15 cellular contexts compared by ENCODE assay signal in the genomic region with DNA sequence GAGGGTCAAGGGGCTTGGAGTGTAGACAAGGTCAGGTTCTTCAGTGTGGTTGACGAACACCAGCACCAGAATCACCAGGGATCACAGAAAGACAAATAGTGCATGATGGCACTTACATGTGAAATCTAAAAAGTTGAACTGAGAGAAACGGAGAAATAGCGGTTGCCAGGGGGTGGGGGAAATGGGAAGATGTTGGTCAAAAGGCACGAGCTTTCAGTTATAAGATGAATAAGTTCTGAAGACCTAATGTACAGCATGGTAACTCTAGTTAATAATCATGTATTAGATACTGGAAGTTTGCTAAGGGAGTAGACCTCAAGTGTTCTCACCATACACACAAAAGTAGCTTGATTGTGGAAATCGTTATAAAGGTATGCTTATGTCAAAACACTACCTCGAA. TPM values are rescaled to one million over a fixed set of nuclear protein-coding genes. Genes with fewer than 3 reads are reported as not detected.
DNase-seq lines count a peak whose midpoint lies in the region; ATAC-seq and TF ChIP-seq lines count a peak whose summit lies in the region.
"Had no signal": no experiment of that assay in that cellular context is flagged by ENCODE, and none has a peak within 500 bp of the region (broad histone marks: within the 10 kb centered on the region; RNA-seq: fewer than 3 reads in every experiment).

No MANE protein-coding gene starts in this region.

- DNase-seq in DMS53 (lab: John Stamatoyannopoulos, UW) (no peak), amygdala (lab: John Stamatoyannopoulos, UW) (no peak), NCI-H2227 (lab: John Stamatoyannopoulos, UW; ENCODE audit: unreplicated experiment) (no peak), chondrocyte (ENCODE audit: low spot score) (no peak)
- DNase-seq: activated CD4-positive, alpha-beta T cell treated with anti-CD3 and anti-CD28 coated beads, Interleukin-2, amount 10 ng/mL, durations not matched to agents 24 days and 14 days; erythroblast; Karpas-422; NCI-H2081; spleen; upper lobe of right lung had no signal

- no peak overlapping the region for H3K4me3 Mint-ChIP-seq in chondrocyte (ENCODE audit: unreplicated experiment)
- H3K4me3 Mint-ChIP-seq: activated CD4-positive, alpha-beta T cell treated with anti-CD3 and anti-CD28 coated beads, Interleukin-2, amount 10 ng/mL, durations not matched to agents 24 days and 14 days had no signal

- no peak for TF ChIP-seq CTCF in chondrocyte (IDR thresholded peaks at IDR 0.05)

- H3K27me3 Mint-ChIP-seq in chondrocyte (ENCODE audit: low read depth): peaks cover 16% of the 10 kb centered on the region

- H3K9me3 Mint-ChIP-seq in chondrocyte (ENCODE audit: low read depth): no peaks in the 10 kb centered on the region
- H3K9me3 Mint-ChIP-seq: activated T-helper 2 cell treated with anti-CD3 and anti-CD28 coated beads, Interferon-gamma antibody, Interleukin-2, Interleukin-4, amounts not matched to agents 10 μg/mL and 5 μg/mL and 100 μg/mL, durations not matched to agents 14 hours and 24 hours and 36 hours had no signal

- H3K4me1 Mint-ChIP-seq in chondrocyte (ENCODE audit: low read depth): peaks cover 11% of the 10 kb centered on the region

- ATAC-seq in GM18498 (IDR thresholded peaks at IDR 0.05; ENCODE audit: unreplicated experiment): peak; percentile 79
- ATAC-seq in GM19455 (IDR thresholded peaks at IDR 0.05; ENCODE audit: unreplicated experiment): peak; percentile 87
- ATAC-seq in HG02852 (IDR thresholded peaks at IDR 0.05; ENCODE audit: unreplicated experiment): peak; percentile 75
- peak; percentile 71 for ATAC-seq in HG03439 (IDR thresholded peaks at IDR 0.05; ENCODE audit: unreplicated experiment)
- ATAC-seq: upper lobe of right lung had no signal

- no peaks in the 10 kb centered on the region for H3K36me3 Mint-ChIP-seq in chondrocyte (ENCODE audit: low read depth)

- H3K27ac Mint-ChIP-seq in chondrocyte (ENCODE audit: unreplicated experiment): no peak overlapping the region
- H3K27ac Mint-ChIP-seq: activated CD4-positive, alpha-beta T cell treated with anti-CD3 and anti-CD28 coated beads, Interleukin-2, amount 10 ng/mL, durations not matched to agents 24 days and 14 days; activated T-helper 2 cell treated with anti-CD3 and anti-CD28 coated beads, Interferon-gamma antibody, Interleukin-2, Interleukin-4, amounts not matched to agents 10 μg/mL and 5 μg/mL and 100 μg/mL, durations not matched to agents 14 hours and 24 hours and 36 hours had no signal

RNA-seq across cellular contexts. Expression of gene DARS1, which starts 43.7 kb away (rescaled TPM):
- total RNA-seq in chondrocyte: 40.3 to 52.3 TPM (median 48.2 TPM) in 3 replicates
